Comparison of ENCODE assay signal across 15 cellular contexts in genomic region chr2:62698653-62699052, GRCh38. TPM values are rescaled to one million over a fixed set of nuclear protein-coding genes. Genes with fewer than 3 reads are reported as not detected.
DNase-seq lines count a peak whose midpoint lies in the region; ATAC-seq and TF ChIP-seq lines count a peak whose summit lies in the region.
"Had no signal": no experiment of that assay in that cellular context is flagged by ENCODE, and none has a peak within 500 bp of the region (broad histone marks: within the 10 kb centered on the region; RNA-seq: fewer than 3 reads in every experiment).

No MANE protein-coding gene starts in this region.

- H4K12ac ChIP-seq in trophoblast cell (ENCODE audit: low read depth, low read length) = no peak overlapping the region

- intact Hi-C loops in esophagus squamous epithelium (cut with DNase I) = no loop called here

- TF ChIP-seq CTCF in esophagus squamous epithelium (IDR thresholded peaks at IDR 0.05) = no peak
- TF ChIP-seq CTCF in progenitor cell of endocrine pancreas (IDR thresholded peaks at IDR 0.05; ENCODE audit: unreplicated experiment) = no peak
- no peak for TF ChIP-seq CTCF in tibial nerve (IDR thresholded peaks at IDR 0.05)

- H3K27ac Mint-ChIP-seq in progenitor cell of endocrine pancreas = peak overlapping the region; percentile 62

- DNase-seq in AG08395 (ENCODE audit: low spot score) (peak; percentile 2), adipocyte (ENCODE audit: low read depth) (peak; percentile 72), esophagus squamous epithelium (lab: John Stamatoyannopoulos, UW) (no peak), progenitor cell of endocrine pancreas (ENCODE audit: low spot score, unreplicated experiment) (no peak), NCI-H345 (lab: John Stamatoyannopoulos, UW) (no peak), tibial nerve (ENCODE audit: low spot score in 2 of 2) (no peak), trophoblast cell (no peak)
- DNase-seq: DMS53, MV-4-11, NCI-H187 treated with DMSO at 0.1 percent for 48 hours, NCI-H526 treated with DMSO at 0.1 percent for 48 hours, SIG-M5 had no signal

- 38 to 54% methylated on average over 1 of the region's 1 CpG for WGBS in esophagus squamous epithelium, 2 donors
- 41 to 55% methylated on average over 1 of the region's 1 CpG for whole genome bisulfite sequencing in tibial nerve, 2 donors
- WGBS in trophoblast cell (ENCODE audit: extremely low coverage, insufficient coverage, insufficient read length) = no CpG with 5 or more reads among the region's 1 CpG

- H4K91ac ChIP-seq in trophoblast cell (ENCODE audit: low read depth, low read length) = no peak overlapping the region

- no peak overlapping the region for H4K8ac ChIP-seq in trophoblast cell (ENCODE audit: low read depth, low read length)

- no peak for ATAC-seq in HG02840 (IDR thresholded peaks at IDR 0.05; ENCODE audit: low FRiP score, unreplicated experiment)

- no peak overlapping the region for H2BK5ac ChIP-seq in trophoblast cell (ENCODE audit: low read depth, low read length, poor library complexity)

- H3K23ac ChIP-seq in trophoblast cell (ENCODE audit: low read length) = no peak overlapping the region

- H3K27ac ChIP-seq in esophagus squamous epithelium (peak overlapping the region; percentile 31 to 55 (median 42)), tibial nerve (peak overlapping the region in 2 of 4 donors; percentile 3 to 59), trophoblast cell (ENCODE audit: low read depth, low read length) (no peak overlapping the region)
- H3K27ac ChIP-seq: HL-60 had no signal

- TF ChIP-seq POLR2A in esophagus squamous epithelium (IDR thresholded peaks at IDR 0.05) (no peak), tibial nerve (IDR thresholded peaks at IDR 0.05) (no peak)

- no peaks in the 10 kb centered on the region for H3K36me3 Mint-ChIP-seq in progenitor cell of endocrine pancreas (ENCODE audit: insufficient read depth)

- TF ChIP-seq EP300 in tibial nerve (IDR thresholded peaks at IDR 0.05) = no peak

- H3K36me3 ChIP-seq in adipocyte (ENCODE audit: control insufficient read depth, insufficient read depth, low read length, severe bottlenecking) = no peaks in the 10 kb centered on the region
- no peaks in the 10 kb centered on the region for H3K36me3 ChIP-seq in esophagus squamous epithelium
- H3K36me3 ChIP-seq in tibial nerve = no peaks in the 10 kb centered on the region
- no peaks in the 10 kb centered on the region for H3K36me3 ChIP-seq in trophoblast cell (ENCODE audit: control insufficient read depth in 1 of 2, insufficient read depth in 2 of 2, low read length in 2 of 2)
- H3K36me3 ChIP-seq: HAP-1 had no signal

- H3K79me2 ChIP-seq in trophoblast cell (ENCODE audit: control insufficient read depth, insufficient read depth, low read length, poor library complexity) = no peaks in the 10 kb centered on the region

- no peak overlapping the region for H3K18ac ChIP-seq in trophoblast cell (ENCODE audit: low read length)

- H3K4me1 ChIP-seq in adipocyte (ENCODE audit: control insufficient read depth, insufficient read depth, low read length) (peaks cover 34% of the 10 kb centered on the region), esophagus squamous epithelium (peaks cover 0 to 38% (median 25%) of the 10 kb centered on the region in 3 donors), tibial nerve (peaks cover 0 to 19% (median 4%) of the 10 kb centered on the region in 4 donors), trophoblast cell (ENCODE audit: control insufficient read depth in 1 of 2, insufficient read depth in 2 of 2, low read length in 2 of 2) (no peaks in the 10 kb centered on the region)

- no peak overlapping the region for H3K4ac ChIP-seq in trophoblast cell (ENCODE audit: low read depth, low read length)

- no peak overlapping the region for H2AFZ ChIP-seq in trophoblast cell (ENCODE audit: insufficient read depth, low read length, poor library complexity)

- no peak overlapping the region for H2BK12ac ChIP-seq in trophoblast cell (ENCODE audit: low read length)

- no peaks in the 10 kb centered on the region for H3K4me1 Mint-ChIP-seq in progenitor cell of endocrine pancreas (ENCODE audit: low read depth)

- H3K4me2 ChIP-seq in trophoblast cell (ENCODE audit: low read length) = no peak overlapping the region

- H3K4me3 ChIP-seq in adipocyte (ENCODE audit: low read length) (peak overlapping the region; percentile 81), esophagus squamous epithelium (no peak overlapping the region), tibial nerve (no peak overlapping the region), trophoblast cell (ENCODE audit: low read depth, low read length) (no peak overlapping the region)
- H3K4me3 ChIP-seq: HAP-1 had no signal

- H3K14ac ChIP-seq in trophoblast cell (ENCODE audit: low read length) = no peak overlapping the region

- H3K9me3 ChIP-seq in adipocyte (ENCODE audit: control insufficient read depth, low read length) = no peaks in the 10 kb centered on the region
- no peaks in the 10 kb centered on the region for H3K9me3 ChIP-seq in esophagus squamous epithelium
- no peaks in the 10 kb centered on the region for H3K9me3 ChIP-seq in tibial nerve
- H3K9me3 ChIP-seq in trophoblast cell (ENCODE audit: insufficient read depth, low read depth, low read length) = no peaks in the 10 kb centered on the region
- H3K9me3 ChIP-seq: HAP-1 had no signal

- H2AK5ac ChIP-seq in trophoblast cell (ENCODE audit: low read length) = no peak overlapping the region

- no peaks in the 10 kb centered on the region for H3K9me3 Mint-ChIP-seq in progenitor cell of endocrine pancreas (ENCODE audit: low read depth)

- no peak overlapping the region for H3K4me3 Mint-ChIP-seq in progenitor cell of endocrine pancreas (ENCODE audit: low read depth)

- no peaks in the 10 kb centered on the region for H3K27me3 ChIP-seq in adipocyte (replicated peaks; ENCODE audit: control insufficient read depth, insufficient read depth, low read length)
- H3K27me3 ChIP-seq in esophagus squamous epithelium = no peaks in the 10 kb centered on the region
- no peaks in the 10 kb centered on the region for H3K27me3 ChIP-seq in tibial nerve
- no peaks in the 10 kb centered on the region for H3K27me3 ChIP-seq in trophoblast cell (ENCODE audit: insufficient read depth, low read length)

- H3K9ac ChIP-seq in adipocyte (ENCODE audit: low read length) = peak overlapping the region; percentile 90
- no peak overlapping the region for H3K9ac ChIP-seq in trophoblast cell (ENCODE audit: low read length)

- H3K79me1 ChIP-seq in trophoblast cell (ENCODE audit: low read length) = no peaks in the 10 kb centered on the region

- H3K27me3 Mint-ChIP-seq in progenitor cell of endocrine pancreas = no peaks in the 10 kb centered on the region

- no peak overlapping the region for H2BK120ac ChIP-seq in trophoblast cell (ENCODE audit: insufficient read depth, low read length, poor library complexity)

RNA-seq across cellular contexts. Expression of gene EHBP1, which starts 6.9 kb away (rescaled TPM):
- total RNA-seq in esophagus squamous epithelium (100 to 1,000 TPM in 1 of 4 donors, 10 to 100 TPM in 3; 59.6 to 111 (median 77.9) TPM), progenitor cell of endocrine pancreas (45.6 and 49.9 TPM in 2 replicates), tibial nerve (100 to 1,000 TPM; 195 to 367 (median 212) TPM)
- polyA plus RNA-seq in trophoblast cell (2013) = 50.6 and 56.9 TPM in 2 replicates

Comparison
In these comparisons a context has a peak if more than half of its experiments do, and no peak if none do; other contexts are left out.
1. DNase-seq: peak in AG08395 (single experiment) and adipocyte (single experiment); none in esophagus squamous epithelium (single experiment), progenitor cell of endocrine pancreas (single experiment), NCI-H345 (single experiment), tibial nerve (0 of 2) and trophoblast cell (0 of 2).